In the genomic region with DNA sequence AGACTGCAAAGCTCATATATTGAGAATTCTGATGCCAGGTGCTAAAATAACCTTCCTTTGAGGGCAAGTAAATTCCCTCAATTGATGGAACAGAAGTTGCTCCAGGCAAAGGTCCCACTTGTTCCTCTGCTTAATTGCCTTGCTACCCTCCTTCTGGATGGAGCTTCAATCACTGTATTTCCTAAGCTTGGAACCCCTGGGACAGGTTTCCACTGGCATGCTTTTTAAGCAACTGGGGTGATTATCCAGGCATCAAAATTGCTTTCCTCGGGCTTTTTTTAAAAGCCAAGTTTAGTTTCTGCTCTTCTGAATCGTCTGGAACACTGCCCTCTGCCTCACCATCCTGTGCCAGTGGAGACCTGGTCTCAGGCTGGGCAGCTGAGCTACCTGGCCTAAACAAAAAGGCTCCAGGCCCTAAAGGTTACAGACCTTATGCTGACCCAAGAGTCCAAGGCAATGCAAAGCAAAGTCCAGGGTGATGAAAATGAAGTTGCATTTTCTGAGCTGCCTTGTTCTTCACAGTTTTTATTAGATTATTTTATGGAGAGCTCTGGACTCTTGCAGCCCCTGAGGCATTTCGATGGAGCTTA, we compare ENCODE assay signal across 17 cellular contexts.
DNase-seq lines count a peak whose midpoint lies in the region; ATAC-seq, FAIRE-seq and TF ChIP-seq lines count a peak whose summit lies in the region.
"Had no signal": no experiment of that assay in that cellular context is flagged by ENCODE, and none has a peak within 500 bp of the region (broad histone marks: within the 10 kb centered on the region; RNA-seq: fewer than 3 reads in every experiment).

No MANE protein-coding gene starts in this region.

- H3K4me1 Mint-ChIP-seq in brain: peaks cover 8% of the 10 kb centered on the region

- BruUV-seq in PC-9 (replicated peaks; lab: Mats Ljungman, UMichigan): no TSS peak

- H3K27ac Mint-ChIP-seq in brain: peak overlapping the region in 3 of 5 experiments; percentile 8 to 96 (median 37)
- H3K27ac Mint-ChIP-seq: CD4-positive, alpha-beta memory T cell had no signal

- H2AFZ ChIP-seq in keratinocyte (ENCODE audit: control insufficient read depth, low read length): no peak overlapping the region
- peak overlapping the region; percentile 50 for H2AFZ ChIP-seq in parathyroid adenoma
- H2AFZ ChIP-seq in PC-9: no peak overlapping the region

- no peaks in the 10 kb centered on the region for H3K9me1 ChIP-seq in keratinocyte (ENCODE audit: control insufficient read depth, extremely low read depth, insufficient read depth, low read length)

- CTCF ChIA-PET in PC-9 (lab: Charles Lee): no interaction called here

- H3K27ac ChIP-seq in keratinocyte (ENCODE audit: control insufficient read depth, insufficient read depth, low read length): no peak overlapping the region
- peak overlapping the region; percentile 90 for H3K27ac ChIP-seq in parathyroid adenoma
- no peak overlapping the region for H3K27ac ChIP-seq in heart left ventricle
- H3K27ac ChIP-seq in PC-9: no peak overlapping the region
- H3K27ac ChIP-seq: A549, C4-2B had no signal

- TF ChIP-seq CTCF in brain (conservative IDR thresholded peaks at IDR 0.05): no peak
- no peak for TF ChIP-seq CTCF in keratinocyte (optimal IDR thresholded peaks at IDR 0.05 in 1 of 3, IDR thresholded peaks at IDR 0.05 in 1 of 3, conservative IDR thresholded peaks at IDR 0.05 in 1 of 3; ENCODE audit: extremely low read depth in 1 of 3, insufficient read depth in 2 of 3, low read length in 3 of 3)
- no peak for TF ChIP-seq CTCF in parathyroid adenoma (IDR thresholded peaks at IDR 0.05)
- no peak for TF ChIP-seq CTCF in heart left ventricle (IDR thresholded peaks at IDR 0.05)
- no peak for TF ChIP-seq CTCF in PC-9 (conservative IDR thresholded peaks at IDR 0.05)

- 87 to 91% (median 88%) methylated on average over 3 of the region's 3 CpGs for WGBS in heart left ventricle, 4 donors

- H3K27me3 Mint-ChIP-seq in brain: peaks cover 4% of the 10 kb centered on the region

- H3K4me3 ChIP-seq in keratinocyte (ENCODE audit: control insufficient read depth in 2 of 3, extremely low read depth in 1 of 3, insufficient read depth in 2 of 3, low read depth in 1 of 3, low read length in 3 of 3) (no peak overlapping the region), parathyroid adenoma (ENCODE audit: low read depth, low read length) (no peak overlapping the region), heart left ventricle (no peak overlapping the region), PC-9 (no peak overlapping the region)
- H3K4me3 ChIP-seq: A549 had no signal

- H3K9me2 ChIP-seq in PC-9 (ENCODE audit: insufficient read depth): no peaks in the 10 kb centered on the region

- no peaks in the 10 kb centered on the region for H3K27me3 ChIP-seq in keratinocyte (ENCODE audit: control insufficient read depth, extremely low read depth, insufficient read depth, low read length)
- no peaks in the 10 kb centered on the region for H3K27me3 ChIP-seq in parathyroid adenoma (ENCODE audit: control insufficient read depth, insufficient read depth, low read length)
- no peaks in the 10 kb centered on the region for H3K27me3 ChIP-seq in heart left ventricle
- H3K27me3 ChIP-seq in PC-9 (ENCODE audit: insufficient read depth, low read depth): no peaks in the 10 kb centered on the region
- H3K27me3 ChIP-seq: BE2C had no signal

- H3K4me2 ChIP-seq in keratinocyte (ENCODE audit: control insufficient read depth, extremely low read depth, insufficient read depth, low read depth, low read length) (no peak overlapping the region), parathyroid adenoma (ENCODE audit: low read length) (no peak overlapping the region), PC-9 (no peak overlapping the region)
- H3K4me2 ChIP-seq: A549 had no signal

- ATAC-seq in HG03280 (IDR thresholded peaks at IDR 0.05; ENCODE audit: unreplicated experiment) (no peak), heart left ventricle (no peak)
- ATAC-seq: A549, HCT116 had no signal

- no peak for TF ChIP-seq POLR2A in heart left ventricle (IDR thresholded peaks at IDR 0.05)

- H3K9me3 Mint-ChIP-seq in brain: peaks cover 0 to 9% (median 2%) of the 10 kb centered on the region in 5 experiments

- peak; percentile 51 for FAIRE-seq in keratinocyte (lab: Jason Lieb, UNC)
- FAIRE-seq: A549, D721Med, GM19239 had no signal

- peak overlapping the region in 1 of 5 experiments; percentile 6 for H3K4me3 Mint-ChIP-seq in brain
- H3K4me3 Mint-ChIP-seq: CD4-positive, alpha-beta memory T cell had no signal

- H3K9ac ChIP-seq in keratinocyte (ENCODE audit: control insufficient read depth, extremely low read depth, insufficient read depth, low read length) (no peak overlapping the region), parathyroid adenoma (no peak overlapping the region)

- intact Hi-C loops in heart left ventricle (cut with DNase I): no loop called here
- intact Hi-C loops in PC-9 (cut with micrococcal nuclease; ENCODE audit: unreplicated experiment): no loop called here

- no peak for DNase-seq in keratinocyte (ENCODE audit: low read depth, low spot score)
- no peak for DNase-seq in heart left ventricle
- DNase-seq in PC-9: no peak
- DNase-seq: BE2C; CD4-positive, alpha-beta memory T cell; COR-L47; DND-41; GF-D8; IMR-90 had no signal

- POLR2A ChIA-PET in PC-9 (lab: Charles Lee; ENCODE audit: unreplicated experiment): no interaction called here

- H3K36me3 Mint-ChIP-seq in brain: no peaks in the 10 kb centered on the region
- H3K36me3 Mint-ChIP-seq: CD4-positive, alpha-beta memory T cell had no signal

- H3K9me3 ChIP-seq in keratinocyte (ENCODE audit: control insufficient read depth, low read depth, low read length) (no peaks in the 10 kb centered on the region), parathyroid adenoma (ENCODE audit: control insufficient read depth, low read length) (no peaks in the 10 kb centered on the region), heart left ventricle (no peaks in the 10 kb centered on the region), PC-9 (ENCODE audit: insufficient read depth, low read depth) (no peaks in the 10 kb centered on the region)
- H3K9me3 ChIP-seq: A549, BE2C had no signal

- dilution Hi-C loops in keratinocyte (cut with MboI; ENCODE audit: extremely low pct_ligation_motif_present, low sequenced_read_pairs): no loop called here

- H4K20me1 ChIP-seq in keratinocyte (ENCODE audit: control insufficient read depth, extremely low read depth, insufficient read depth, low read length) (no peaks in the 10 kb centered on the region), PC-9 (ENCODE audit: insufficient read depth) (no peaks in the 10 kb centered on the region)

- H3K36me3 ChIP-seq in keratinocyte (ENCODE audit: control insufficient read depth in 2 of 2, extremely low read depth in 1 of 2, insufficient read depth in 2 of 2, low read length in 2 of 2) (no peaks in the 10 kb centered on the region), parathyroid adenoma (ENCODE audit: control insufficient read depth, insufficient read depth, low read length) (no peaks in the 10 kb centered on the region), heart left ventricle (no peaks in the 10 kb centered on the region), PC-9 (ENCODE audit: low read depth) (no peaks in the 10 kb centered on the region)
- H3K36me3 ChIP-seq: BE2C had no signal

- H3K79me2 ChIP-seq in keratinocyte (ENCODE audit: control insufficient read depth, insufficient read depth, low read length): no peaks in the 10 kb centered on the region
- peaks cover 3% of the 10 kb centered on the region for H3K79me2 ChIP-seq in parathyroid adenoma
- no peaks in the 10 kb centered on the region for H3K79me2 ChIP-seq in PC-9 (ENCODE audit: low read depth)

- H3K4me1 ChIP-seq in keratinocyte (ENCODE audit: control insufficient read depth, extremely low read depth, insufficient read depth, low read length): no peaks in the 10 kb centered on the region
- peaks cover 46% of the 10 kb centered on the region for H3K4me1 ChIP-seq in parathyroid adenoma
- H3K4me1 ChIP-seq in heart left ventricle: peaks cover 0 to 12% (median 0%) of the 10 kb centered on the region in 12 donors
- H3K4me1 ChIP-seq in PC-9 (replicated peaks; ENCODE audit: insufficient read depth): no peaks in the 10 kb centered on the region
- H3K4me1 ChIP-seq: A549 had no signal

- no peaks in the 10 kb centered on the region for H3F3A ChIP-seq in PC-9 (ENCODE audit: insufficient read depth, low read depth)
